In genomic region chr19:34370983-34371382, GRCh38 we compare ENCODE assay signal across 32 cellular contexts. TPM values are rescaled to one million over a fixed set of nuclear protein-coding genes. Genes with fewer than 3 reads are reported as not detected.
DNase-seq lines count a peak whose midpoint lies in the region; ATAC-seq and TF ChIP-seq lines count a peak whose summit lies in the region.
"Had no signal": no experiment of that assay in that cellular context is flagged by ENCODE, and none has a peak within 500 bp of the region (broad histone marks: within the 10 kb centered on the region; RNA-seq: fewer than 3 reads in every experiment).

No MANE protein-coding gene starts in this region.

- H3K36me3 Mint-ChIP-seq in activated naive CD4-positive, alpha-beta T cell treated with anti-CD3 and anti-CD28 coated beads, Interleukin-2, amount 10 ng/mL, durations not matched to agents 7 days and 5 days: peaks cover 62% of the 10 kb centered on the region
- peaks cover 68% of the 10 kb centered on the region for H3K36me3 Mint-ChIP-seq in activated T-helper 1 cell treated with anti-CD3 and anti-CD28 coated beads, Interleukin-12 subunit alpha, Interleukin-12 subunit beta, Interleukin-2, Interleukin-4 antibody, amounts not matched to agents 30 ng/mL and 10 ng/mL and 1 ng/mL, durations not matched to agents 14 hours and 24 hours and 36 hours (ENCODE audit: low read depth)
- H3K36me3 Mint-ChIP-seq in stimulated activated effector memory CD8-positive, alpha-beta T cell treated with anti-CD3 and anti-CD28 coated beads, Interleukin-12 subunit alpha, Interleukin-12 subunit beta, amount 100 ng/mL, for 72 hours: no peaks in the 10 kb centered on the region

- H3K4me1 ChIP-seq in left lung: peaks cover 9 to 23% of the 10 kb centered on the region in 2 donors
- H3K4me1 ChIP-seq: SJCRH30 had no signal

- no peak for DNase-seq in activated naive CD4-positive, alpha-beta T cell treated with anti-CD3 and anti-CD28 coated beads, Interleukin-2, amount 10 ng/mL, durations not matched to agents 7 days and 5 days
- DNase-seq in activated naive CD4-positive, alpha-beta T cell (lab: John Stamatoyannopoulos, UW): no peak
- DNase-seq in activated T-helper 1 cell treated with anti-CD3 and anti-CD28 coated beads, Interleukin-12 subunit alpha, Interleukin-12 subunit beta, Interleukin-2, Interleukin-4 antibody, amounts not matched to agents 30 ng/mL and 10 ng/mL and 1 ng/mL, durations not matched to agents 14 hours and 24 hours and 36 hours (ENCODE audit: low spot score): no peak
- no peak for DNase-seq in left cardiac atrium
- no peak for DNase-seq in stimulated activated effector memory CD8-positive, alpha-beta T cell treated with anti-CD3 and anti-CD28 coated beads, Interleukin-12 subunit alpha, Interleukin-12 subunit beta, amount 100 ng/mL, for 72 hours (ENCODE audit: low spot score in 2 of 2)
- no peak for DNase-seq in posterior cingulate gyrus
- no peak for DNase-seq in left lung
- DNase-seq: ACHN; activated CD4-positive, CD25-positive, alpha-beta regulatory T cell treated with anti-CD3 and anti-CD28 coated beads, Interleukin-2, amount 50 U/mL, for 72 hours; activated T-cell treated with anti-CD3 and anti-CD28 coated beads, Interleukin-2, amount 50 U/mL, for 72 hours; BE2C; DMS53; esophagus squamous epithelium; foreskin melanocyte; H7; hippocampal formation; naive B cell; NCI-H1105 treated with DMSO at 0.1 percent for 48 hours; NCI-H2029; NCI-H526; nucleus accumbens; Peyer's patch; SJCRH30; stimulated activated CD4-positive, alpha-beta T cell treated with anti-CD3 and anti-CD28 coated beads, Interleukin-2, amount 100 ng/mL, for 24 hours; transverse colon had no signal

- H3K4me3 Mint-ChIP-seq in activated naive CD4-positive, alpha-beta T cell treated with anti-CD3 and anti-CD28 coated beads, Interleukin-2, amount 10 ng/mL, durations not matched to agents 7 days and 5 days: no peak overlapping the region
- peak overlapping the region; percentile 15 for H3K4me3 Mint-ChIP-seq in activated T-helper 1 cell treated with anti-CD3 and anti-CD28 coated beads, Interleukin-12 subunit alpha, Interleukin-12 subunit beta, Interleukin-2, Interleukin-4 antibody, amounts not matched to agents 30 ng/mL and 10 ng/mL and 1 ng/mL, durations not matched to agents 14 hours and 24 hours and 36 hours
- no peak overlapping the region for H3K4me3 Mint-ChIP-seq in stimulated activated effector memory CD8-positive, alpha-beta T cell treated with anti-CD3 and anti-CD28 coated beads, Interleukin-12 subunit alpha, Interleukin-12 subunit beta, amount 100 ng/mL, for 72 hours
- H3K4me3 Mint-ChIP-seq: activated T-cell treated with anti-CD3 and anti-CD28 coated beads, Interleukin-2, amount 50 U/mL, for 72 hours; central memory CD8-positive, alpha-beta T cell; dendritic cell treated with granulocyte-macrophage colony-stimulating factor and Interleukin-4, amounts not matched to agents 40 ng/mL and 50 ng/mL, for 4 days; mesothelial cell of epicardium had no signal

- CTCF ChIA-PET in activated naive CD4-positive, alpha-beta T cell treated with anti-CD3 and anti-CD28 coated beads, Interleukin-2, amount 10 ng/mL, durations not matched to agents 7 days and 5 days (lab: Charles Lee): interaction anchor here (1.6 kb wide), 1 partner anchor 20 kb away, joined by 4 read pairs; no protein-coding TSS in a partner anchor

- H3K27ac Mint-ChIP-seq in activated naive CD4-positive, alpha-beta T cell treated with anti-CD3 and anti-CD28 coated beads, Interleukin-2, amount 10 ng/mL, durations not matched to agents 7 days and 5 days: peak overlapping the region; percentile 13
- peak overlapping the region; percentile 2 for H3K27ac Mint-ChIP-seq in activated T-helper 1 cell treated with anti-CD3 and anti-CD28 coated beads, Interleukin-12 subunit alpha, Interleukin-12 subunit beta, Interleukin-2, Interleukin-4 antibody, amounts not matched to agents 30 ng/mL and 10 ng/mL and 1 ng/mL, durations not matched to agents 14 hours and 24 hours and 36 hours
- H3K27ac Mint-ChIP-seq in stimulated activated effector memory CD8-positive, alpha-beta T cell treated with anti-CD3 and anti-CD28 coated beads, Interleukin-12 subunit alpha, Interleukin-12 subunit beta, amount 100 ng/mL, for 72 hours: peak overlapping the region; percentile 22
- H3K27ac Mint-ChIP-seq: activated T-cell treated with anti-CD3 and anti-CD28 coated beads, Interleukin-2, amount 50 U/mL, for 72 hours; dendritic cell treated with granulocyte-macrophage colony-stimulating factor and Interleukin-4, amounts not matched to agents 40 ng/mL and 50 ng/mL, for 4 days; mesothelial cell of epicardium; naive B cell had no signal

- intact Hi-C loops in activated T-helper 1 cell treated with anti-CD3 and anti-CD28 coated beads, Interleukin-12 subunit alpha, Interleukin-12 subunit beta, Interleukin-2, Interleukin-4 antibody, amounts not matched to agents 30 ng/mL and 10 ng/mL and 1 ng/mL, durations not matched to agents 14 hours and 24 hours and 36 hours (cut with micrococcal nuclease): no loop called here
- intact Hi-C loops in left cardiac atrium (cut with DNase I): no loop called here
- intact Hi-C loops in posterior cingulate gyrus (cut with DNase I): no loop called here
- intact Hi-C loops in left lung (cut with DNase I): no loop called here

- peaks cover 61% of the 10 kb centered on the region for H3K4me1 Mint-ChIP-seq in activated naive CD4-positive, alpha-beta T cell treated with anti-CD3 and anti-CD28 coated beads, Interleukin-2, amount 10 ng/mL, durations not matched to agents 7 days and 5 days
- H3K4me1 Mint-ChIP-seq in activated T-helper 1 cell treated with anti-CD3 and anti-CD28 coated beads, Interleukin-12 subunit alpha, Interleukin-12 subunit beta, Interleukin-2, Interleukin-4 antibody, amounts not matched to agents 30 ng/mL and 10 ng/mL and 1 ng/mL, durations not matched to agents 14 hours and 24 hours and 36 hours (ENCODE audit: low read depth): peaks cover 49% of the 10 kb centered on the region
- H3K4me1 Mint-ChIP-seq in stimulated activated effector memory CD8-positive, alpha-beta T cell treated with anti-CD3 and anti-CD28 coated beads, Interleukin-12 subunit alpha, Interleukin-12 subunit beta, amount 100 ng/mL, for 72 hours: peaks cover 69% of the 10 kb centered on the region

- H3K27ac ChIP-seq in left lung: no peak overlapping the region
- H3K27ac ChIP-seq: esophagus squamous epithelium, Peyer's patch, SJCRH30, transverse colon had no signal

- TF ChIP-seq CTCF in left lung (IDR thresholded peaks at IDR 0.05): no peak

- ATAC-seq in left cardiac atrium (peak; percentile 23 to 76), GM18520 (IDR thresholded peaks at IDR 0.05; ENCODE audit: unreplicated experiment) (no peak), left lung (no peak)
- ATAC-seq in stimulated activated effector memory CD8-positive, alpha-beta T cell treated with anti-CD3 and anti-CD28 coated beads, Interleukin-12 subunit alpha, Interleukin-12 subunit beta, amount 100 ng/mL, for 72 hours: no peak
- ATAC-seq: activated naive CD4-positive, alpha-beta T cell treated with anti-CD3 and anti-CD28 coated beads, Interleukin-2, amount 50 U/mL, for 72 hours; activated T-cell treated with anti-CD3 and anti-CD28 coated beads, Interleukin-2, amount 50 U/mL, for 72 hours; K562 had no signal

- no peaks in the 10 kb centered on the region for H3K27me3 Mint-ChIP-seq in activated naive CD4-positive, alpha-beta T cell treated with anti-CD3 and anti-CD28 coated beads, Interleukin-2, amount 10 ng/mL, durations not matched to agents 7 days and 5 days
- H3K27me3 Mint-ChIP-seq in activated T-helper 1 cell treated with anti-CD3 and anti-CD28 coated beads, Interleukin-12 subunit alpha, Interleukin-12 subunit beta, Interleukin-2, Interleukin-4 antibody, amounts not matched to agents 30 ng/mL and 10 ng/mL and 1 ng/mL, durations not matched to agents 14 hours and 24 hours and 36 hours (ENCODE audit: insufficient read depth): no peaks in the 10 kb centered on the region
- H3K27me3 Mint-ChIP-seq: central memory CD8-positive, alpha-beta T cell; dendritic cell treated with granulocyte-macrophage colony-stimulating factor and Interleukin-4, amounts not matched to agents 40 ng/mL and 50 ng/mL, for 4 days; naive B cell had no signal

- no peaks in the 10 kb centered on the region for H3K27me3 ChIP-seq in left lung
- H3K27me3 ChIP-seq: BE2C, esophagus squamous epithelium, Peyer's patch, SJCRH30, transverse colon had no signal

- H3K9me3 ChIP-seq in left lung: no peaks in the 10 kb centered on the region
- H3K9me3 ChIP-seq: BE2C, esophagus squamous epithelium, Peyer's patch, SJCRH30, transverse colon had no signal

- no peak overlapping the region for H3K4me3 ChIP-seq in left lung
- H3K4me3 ChIP-seq: esophagus squamous epithelium, K562, Peyer's patch, SJCRH30, smooth muscle cell, transverse colon had no signal

- no peaks in the 10 kb centered on the region for H3K9me3 Mint-ChIP-seq in activated naive CD4-positive, alpha-beta T cell treated with anti-CD3 and anti-CD28 coated beads, Interleukin-2, amount 10 ng/mL, durations not matched to agents 7 days and 5 days
- H3K9me3 Mint-ChIP-seq in activated T-helper 1 cell treated with anti-CD3 and anti-CD28 coated beads, Interleukin-12 subunit alpha, Interleukin-12 subunit beta, Interleukin-2, Interleukin-4 antibody, amounts not matched to agents 30 ng/mL and 10 ng/mL and 1 ng/mL, durations not matched to agents 14 hours and 24 hours and 36 hours: no peaks in the 10 kb centered on the region
- no peaks in the 10 kb centered on the region for H3K9me3 Mint-ChIP-seq in stimulated activated effector memory CD8-positive, alpha-beta T cell treated with anti-CD3 and anti-CD28 coated beads, Interleukin-12 subunit alpha, Interleukin-12 subunit beta, amount 100 ng/mL, for 72 hours
- H3K9me3 Mint-ChIP-seq: activated naive CD4-positive, alpha-beta T cell treated with anti-CD3 and anti-CD28 coated beads, Interleukin-2, amount 50 U/mL, for 72 hours; activated T-cell treated with anti-CD3 and anti-CD28 coated beads, Interleukin-2, amount 50 U/mL, for 72 hours; central memory CD8-positive, alpha-beta T cell; dendritic cell treated with granulocyte-macrophage colony-stimulating factor and Interleukin-4, amounts not matched to agents 40 ng/mL and 50 ng/mL, for 4 days; mesothelial cell of epicardium; naive B cell had no signal

- H3K36me3 ChIP-seq in left lung: peaks cover 0 to 90% of the 10 kb centered on the region in 2 donors

RNA-seq across cellular contexts. Expression of gene GPI, which starts 6.0 kb away (rescaled TPM):
- total RNA-seq in activated T-helper 1 cell treated with anti-CD3 and anti-CD28 coated beads, Interleukin-12 subunit alpha, Interleukin-12 subunit beta, Interleukin-2, Interleukin-4 antibody, amounts not matched to agents 30 ng/mL and 10 ng/mL and 1 ng/mL, durations not matched to agents 14 hours and 24 hours and 36 hours: 502 and 509 TPM in 2 replicates
- total RNA-seq in left cardiac atrium (100 to 1,000 TPM; 337 to 408 TPM), left lung (100 to 1,000 TPM; 189 to 248 TPM)

RNA-seq across cellular contexts. Expression of gene PDCD2L, which starts 33.2 kb away (rescaled TPM):
- 51.3 and 52.3 TPM in 2 replicates for total RNA-seq in activated T-helper 1 cell treated with anti-CD3 and anti-CD28 coated beads, Interleukin-12 subunit alpha, Interleukin-12 subunit beta, Interleukin-2, Interleukin-4 antibody, amounts not matched to agents 30 ng/mL and 10 ng/mL and 1 ng/mL, durations not matched to agents 14 hours and 24 hours and 36 hours
- total RNA-seq in left cardiac atrium (1 to 10 TPM; 6.5 to 7.5 TPM), left lung (10 to 100 TPM in 1 of 2 donors, 1 to 10 TPM in 1; 5.0 to 11.4 TPM)

RNA-seq across cellular contexts. Expression of gene UBA2, which starts 57.2 kb away (rescaled TPM):
- total RNA-seq in activated T-helper 1 cell treated with anti-CD3 and anti-CD28 coated beads, Interleukin-12 subunit alpha, Interleukin-12 subunit beta, Interleukin-2, Interleukin-4 antibody, amounts not matched to agents 30 ng/mL and 10 ng/mL and 1 ng/mL, durations not matched to agents 14 hours and 24 hours and 36 hours: 173 and 175 TPM in 2 replicates
- total RNA-seq in left cardiac atrium (10 to 100 TPM; 48.4 to 61.6 TPM), left lung (10 to 100 TPM; 61.1 to 69.1 TPM)

Comparison
In these comparisons a context has a peak if more than half of its experiments do, and no peak if none do; other contexts are left out.
1. ATAC-seq: peak in left cardiac atrium (2 of 2); none in stimulated activated effector memory CD8-positive, alpha-beta T cell treated with anti-CD3 and anti-CD28 coated beads, Interleukin-12 subunit alpha, Interleukin-12 subunit beta, amount 100 ng/mL, for 72 hours (single experiment), GM18520 (single experiment) and left lung (single experiment).
2. Peak in every context shown above with its lines, with median percentiles within 50 percentile points of each other: H3K27ac Mint-ChIP-seq.